8 cellular contexts compared by ENCODE assay signal in the genomic region with DNA sequence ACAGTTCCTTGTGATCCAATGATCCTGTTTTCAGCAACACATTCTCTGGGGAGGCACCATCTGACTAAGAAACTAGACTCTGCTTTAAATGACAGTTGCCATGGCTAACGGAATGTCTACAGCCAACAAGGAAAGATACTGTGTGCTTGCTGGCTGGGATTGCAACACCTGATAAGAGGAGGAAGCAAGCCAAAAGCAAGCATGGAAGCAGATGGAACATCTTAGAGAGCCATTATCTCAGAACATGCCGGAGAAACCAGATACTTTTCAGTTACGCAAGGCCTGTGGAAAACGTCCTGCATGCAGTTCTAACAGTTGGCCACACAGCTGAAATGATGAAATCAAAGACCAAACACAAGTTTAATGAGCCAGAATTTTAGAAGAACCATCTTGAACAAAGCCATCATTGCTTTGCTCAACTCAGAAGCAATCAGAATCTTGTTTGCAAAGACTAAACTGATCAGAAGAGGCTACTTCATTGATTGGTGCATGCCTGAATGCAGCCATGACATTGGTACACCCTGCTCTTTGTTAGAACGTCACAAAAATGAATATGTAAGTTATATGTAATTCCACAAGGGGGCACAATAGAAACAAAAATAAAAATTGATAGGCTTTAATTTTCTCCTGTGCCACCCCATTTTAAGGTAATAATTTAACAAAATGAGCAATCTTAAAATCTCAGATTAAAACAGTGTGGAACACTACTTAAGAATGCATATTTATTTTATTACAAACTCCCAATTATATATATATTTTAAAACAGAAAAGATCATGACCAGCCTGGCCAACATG. TPM values are rescaled to one million over a fixed set of nuclear protein-coding genes. Genes with fewer than 3 reads are reported as not detected.
DNase-seq lines count a peak whose midpoint lies in the region; ATAC-seq and TF ChIP-seq lines count a peak whose summit lies in the region.

No MANE protein-coding gene starts in this region.

- no peaks in the 10 kb centered on the region for H3K9me3 Mint-ChIP-seq in effector memory CD8-positive, alpha-beta T cell
- no peaks in the 10 kb centered on the region for H3K9me3 Mint-ChIP-seq in type B pancreatic cell

- peak; percentile 18 for DNase-seq in stimulated activated CD4-positive, alpha-beta T cell treated with anti-CD3 and anti-CD28 coated beads, Interleukin-15, amount 100 ng/mL, for 24 hours
- no peak for DNase-seq in stimulated activated CD4-positive, alpha-beta T cell treated with anti-CD3 and anti-CD28 coated beads, Interleukin-4, amount 100 ng/mL, for 4 hours
- DNase-seq in LHCN-M2 (ENCODE audit: low read depth) (peak; percentile 87), SK-N-DZ (ENCODE audit: low spot score) (peak; percentile 77), medulla oblongata (ENCODE audit: extremely low spot score) (peak; percentile 66), type B pancreatic cell (ENCODE audit: extremely low spot score, unreplicated experiment) (no peak)
- DNase-seq in effector memory CD8-positive, alpha-beta T cell = peak; percentile 7 to 30 (median 20)

- peak; percentile 70 for ATAC-seq in GM21717 (IDR thresholded peaks at IDR 0.05; ENCODE audit: unreplicated experiment)
- peak; percentile 99 for ATAC-seq in effector memory CD8-positive, alpha-beta T cell (replicated peaks)

- H3K27me3 Mint-ChIP-seq in effector memory CD8-positive, alpha-beta T cell = peaks cover 22 to 26% of the 10 kb centered on the region in 2 donors
- no peaks in the 10 kb centered on the region for H3K27me3 Mint-ChIP-seq in type B pancreatic cell

- peaks cover 0 to 2% of the 10 kb centered on the region in 2 donors for H3K4me1 Mint-ChIP-seq in effector memory CD8-positive, alpha-beta T cell (ENCODE audit: low read depth in 2 of 2)
- peaks cover 13% of the 10 kb centered on the region for H3K4me1 Mint-ChIP-seq in type B pancreatic cell (ENCODE audit: unreplicated experiment)

- H3K27ac Mint-ChIP-seq in effector memory CD8-positive, alpha-beta T cell = no peak overlapping the region
- peak overlapping the region; percentile 49 for H3K27ac Mint-ChIP-seq in type B pancreatic cell

- H3K4me3 Mint-ChIP-seq in effector memory CD8-positive, alpha-beta T cell = no peak overlapping the region
- H3K4me3 Mint-ChIP-seq in type B pancreatic cell = no peak overlapping the region

- peaks cover 3% of the 10 kb centered on the region for H3K36me3 Mint-ChIP-seq in effector memory CD8-positive, alpha-beta T cell (ENCODE audit: insufficient read depth)
- H3K36me3 Mint-ChIP-seq in type B pancreatic cell = no peaks in the 10 kb centered on the region

- TF ChIP-seq CTCF in type B pancreatic cell (conservative IDR thresholded peaks at IDR 0.05) = peak; percentile 82

RNA-seq across cellular contexts. Expression of a gene that starts 50.8 kb away (rescaled TPM):
- 7.2 and 8.3 TPM in 2 replicates for total RNA-seq in LHCN-M2 (2014; rRNA removed)
- polyA plus RNA-seq in LHCN-M2 (2012) = 3.9 TPM
- 1.2 and 2.2 TPM in 2 replicates for polyA plus RNA-seq in SK-N-DZ (2014; cell fraction: cytosol; rRNA removed)
- polyA plus RNA-seq in SK-N-DZ (2014; cell fraction: nucleus; rRNA removed) = 1.4 and 3.7 TPM in 2 replicates
- total RNA-seq in type B pancreatic cell (ENCODE audit: low replicate concordance) = 6.3 and 25.8 TPM in 2 replicates

RNA-seq across cellular contexts. Expression of a gene that starts 57.9 kb away (rescaled TPM):
- total RNA-seq in LHCN-M2 (2014; rRNA removed) (50.3 and 53.6 TPM in 2 replicates), type B pancreatic cell (ENCODE audit: low replicate concordance) (86.5 and 100 TPM in 2 replicates)
- polyA plus RNA-seq in LHCN-M2 (2012) = 17.0 TPM
- 30.0 and 30.1 TPM in 2 replicates for polyA plus RNA-seq in SK-N-DZ (2014; cell fraction: cytosol; rRNA removed)
- polyA plus RNA-seq in SK-N-DZ (2014; cell fraction: nucleus; rRNA removed) = 23.4 TPM in 2 replicates

Comparison
In these comparisons a context has a peak if more than half of its experiments do, and no peak if none do; other contexts are left out.
1. DNase-seq: peak in stimulated activated CD4-positive, alpha-beta T cell treated with anti-CD3 and anti-CD28 coated beads, Interleukin-15, amount 100 ng/mL, for 24 hours (single experiment), LHCN-M2 (single experiment), SK-N-DZ (single experiment), effector memory CD8-positive, alpha-beta T cell (3 of 3) and medulla oblongata (single experiment); none in stimulated activated CD4-positive, alpha-beta T cell treated with anti-CD3 and anti-CD28 coated beads, Interleukin-4, amount 100 ng/mL, for 4 hours (0 of 2) and type B pancreatic cell (single experiment).